8 cellular contexts compared by ENCODE assay signal in the genomic region with DNA sequence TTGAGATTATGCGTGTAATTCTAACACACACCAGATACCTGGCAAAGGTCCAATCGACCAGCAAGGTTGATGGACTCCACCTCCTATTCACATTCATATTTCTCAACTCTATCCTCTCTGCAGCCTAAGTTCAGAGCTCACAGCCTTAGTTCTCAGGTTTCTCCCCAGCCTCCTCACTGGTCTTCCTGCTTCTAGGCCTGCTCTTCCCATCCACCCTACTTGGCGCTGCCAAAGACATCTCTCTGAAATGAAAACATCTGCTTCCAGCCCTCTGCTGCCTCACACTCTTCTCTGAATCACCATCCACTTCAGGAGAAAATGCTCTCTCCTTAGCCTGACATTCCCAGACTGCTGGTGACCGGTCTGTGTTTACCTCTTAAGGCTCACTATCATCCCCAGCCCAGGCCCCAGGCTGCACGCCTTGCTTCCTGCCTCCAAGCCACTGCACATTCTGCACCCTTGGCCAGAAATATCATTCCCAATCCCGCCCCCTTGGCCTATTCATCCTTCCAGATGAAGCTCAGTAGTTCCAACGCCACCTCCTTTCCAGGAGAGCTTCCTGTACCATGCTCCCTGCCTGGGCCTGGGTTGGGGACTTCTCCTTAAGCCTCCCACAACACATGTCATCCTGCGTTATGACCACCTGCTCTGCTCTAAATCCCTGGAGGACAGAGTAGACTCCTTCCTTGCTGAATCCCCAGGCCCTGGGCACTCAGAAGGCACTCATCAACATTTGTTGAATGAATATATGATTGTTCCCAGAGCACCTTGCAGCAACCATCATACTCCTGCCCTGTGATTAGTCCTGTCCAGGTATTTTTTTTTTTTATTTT. TPM values are rescaled to one million over a fixed set of nuclear protein-coding genes. Genes with fewer than 3 reads are reported as not detected.
DNase-seq lines count a peak whose midpoint lies in the region; ATAC-seq and TF ChIP-seq lines count a peak whose summit lies in the region.

No MANE protein-coding gene starts in this region.

- no peak overlapping the region for H4K8ac ChIP-seq in mesendoderm (ENCODE audit: low read depth, low read length)

- peak overlapping the region; percentile 19 for H2BK5ac ChIP-seq in mesendoderm (ENCODE audit: low read length)

- H3K27ac ChIP-seq in AG04450 (ENCODE audit: low read depth, low read length) = peak overlapping the region; percentile 77
- no peak overlapping the region for H3K27ac ChIP-seq in HEK293 (ENCODE audit: extremely low read depth, low read depth, low read length)
- peak overlapping the region; percentile 2 for H3K27ac ChIP-seq in brain microvascular endothelial cell
- no peak overlapping the region for H3K27ac ChIP-seq in mesendoderm (ENCODE audit: low read depth, low read length)

- peaks cover 40% of the 10 kb centered on the region for H3K79me1 ChIP-seq in mesendoderm (ENCODE audit: low read length)

- H3K36me3 ChIP-seq in HEK293 (ENCODE audit: control insufficient read depth in 2 of 2, insufficient read depth in 1 of 2, low read length in 2 of 2) (no peaks in the 10 kb centered on the region), brain microvascular endothelial cell (replicated peaks) (no peaks in the 10 kb centered on the region), mesendoderm (ENCODE audit: control insufficient read depth, insufficient read depth, low read length) (no peaks in the 10 kb centered on the region)

- H2AK5ac ChIP-seq in mesendoderm (ENCODE audit: low read length) = peak overlapping the region; percentile 61

- H3K56ac ChIP-seq in mesendoderm (ENCODE audit: low read length) = peak overlapping the region; percentile 18

- H3K23ac ChIP-seq in mesendoderm (ENCODE audit: low read length) = peak overlapping the region; percentile 4

- H2BK120ac ChIP-seq in mesendoderm (ENCODE audit: low read depth, low read length) = no peak overlapping the region

- no peak for ATAC-seq in GM21786 (IDR thresholded peaks at IDR 0.05; ENCODE audit: unreplicated experiment)

- H3K18ac ChIP-seq in mesendoderm (ENCODE audit: low read length) = peak overlapping the region; percentile 19

- H3K4me3 ChIP-seq in AG04450 (ENCODE audit: low read depth, low read length) = peak overlapping the region; percentile 7; the same call in 1 of the 2 replicates
- H3K4me3 ChIP-seq in HEK293 (ENCODE audit: low read depth, low read length) = no peak overlapping the region
- no peak overlapping the region for H3K4me3 ChIP-seq in brain microvascular endothelial cell (ENCODE audit: low read depth, low read length)
- no peak overlapping the region for H3K4me3 ChIP-seq in mesendoderm (ENCODE audit: low read length)

- CTCF ChIA-PET in AG04450 (lab: Charles Lee) = interaction anchor here (0.7 to 1.4 kb wide), 3 partner anchors 37 to 99 kb away, joined by 3 read pairs; no protein-coding TSS in a partner anchor
- CTCF ChIA-PET in HEK293 (lab: Yijun Ruan, JAX) = interaction anchor here (1.3 kb wide), 2 partner anchors 14 to 36 kb away, joined by 3 to 5 read pairs; no protein-coding TSS in a partner anchor

- in situ Hi-C loops in brain microvascular endothelial cell (cut with HindIII; ENCODE audit: low pct_ligation_motif_present, low sequenced_read_pairs) = no loop called here

- H3K9ac ChIP-seq in mesendoderm (ENCODE audit: low read length) = peak overlapping the region; percentile 27

- POLR2A ChIA-PET in AG04450 (lab: Yijun Ruan, JAX) = interaction anchor here (0.5 to 1.0 kb wide), 3 partner anchors 18 to 206 kb away, joined by 6 to 7 read pairs (median 7); no protein-coding TSS in a partner anchor
- POLR2A ChIA-PET in HEK293 (lab: Yijun Ruan, JAX) = no interaction called here

- H3K9me3 ChIP-seq in AG04450 (ENCODE audit: control insufficient read depth, insufficient read depth, low read length) = no peaks in the 10 kb centered on the region
- H3K9me3 ChIP-seq in HEK293 (ENCODE audit: control insufficient read depth, insufficient read depth, low read depth, low read length) = no peaks in the 10 kb centered on the region

- DNase-seq in AG04450 (ENCODE audit: low read depth, low spot score) (peak; percentile 93), brain microvascular endothelial cell (peak; percentile 74), mesendoderm (no peak), hippocampal formation (lab: John Stamatoyannopoulos, UW) (no peak)
- no peak for DNase-seq in activated effector memory CD4-positive, alpha-beta T cell treated with Interleukin-2 at 50 U/mL for 16 hours
- DNase-seq in activated naive CD4-positive, alpha-beta T cell (lab: John Stamatoyannopoulos, UW) = no peak

- WGBS in mesendoderm (ENCODE audit: extremely low coverage, insufficient coverage, low lambda C conversion rate) = no CpG with 5 or more reads among the region's 8 CpGs

- H3K4me1 ChIP-seq in HEK293 (ENCODE audit: control insufficient read depth, insufficient read depth, low read length) (no peaks in the 10 kb centered on the region), mesendoderm (ENCODE audit: control insufficient read depth, low read depth, low read length) (peaks cover 40% of the 10 kb centered on the region)

- no peak overlapping the region for H2BK15ac ChIP-seq in mesendoderm (replicated peaks; ENCODE audit: low read depth)

- peaks cover 70% of the 10 kb centered on the region for H3K79me2 ChIP-seq in mesendoderm (ENCODE audit: control insufficient read depth, insufficient read depth, low read length)

- no peak overlapping the region for H3K4me2 ChIP-seq in mesendoderm (ENCODE audit: low read length)

- no peak overlapping the region for H4K5ac ChIP-seq in mesendoderm (ENCODE audit: low read length)

- H3K27me3 ChIP-seq in AG04450 (ENCODE audit: control insufficient read depth, insufficient read depth, low read length) (no peaks in the 10 kb centered on the region), brain microvascular endothelial cell (replicated peaks) (no peaks in the 10 kb centered on the region), mesendoderm (ENCODE audit: insufficient read depth, low read length, poor library complexity) (no peaks in the 10 kb centered on the region)

- TF ChIP-seq CTCF in AG04450 (IDR thresholded peaks at IDR 0.05; ENCODE audit: low read depth, low read length) (no peak), HEK293 (tag by site-specific recombination; IDR thresholded peaks at IDR 0.05) (no peak), brain microvascular endothelial cell (IDR thresholded peaks at IDR 0.05; ENCODE audit: low read depth, low read length, missing control alignments) (no peak)

- no peak overlapping the region for H3K4ac ChIP-seq in mesendoderm (ENCODE audit: low read depth, low read length)

TF ChIP-seq in HEK293, 187 proteins besides CTCF, POLR2A, EP300 and RAD21:
- TF ChIP-seq ZBTB17 (tag by site-specific recombination; IDR thresholded peaks at IDR 0.05) = peak; percentile 27; the same call in 1 of the 2 replicates
- no peak for TF ChIP-seq ZNF169 (tag by site-specific recombination; IDR thresholded peaks at IDR 0.05)
- TF ChIP-seq ZNF350 (tag by site-specific recombination; IDR thresholded peaks at IDR 0.05) = no peak
- TF ChIP-seq TRIM28 (IDR thresholded peaks at IDR 0.05; ENCODE audit: borderline replicate concordance, low read length) = no peak
- TF ChIP-seq ATF2 (tag by site-specific recombination; IDR thresholded peaks at IDR 0.05; ENCODE audit: low read depth) = no peak
- TF ChIP-seq BCL6B (tag by site-specific recombination; IDR thresholded peaks at IDR 0.05) = no peak
- TF ChIP-seq ZNF623 (tag by site-specific recombination; IDR thresholded peaks at IDR 0.05) = no peak
- no peak for TF ChIP-seq GLIS2 (tag by site-specific recombination; IDR thresholded peaks at IDR 0.05)
- TF ChIP-seq MZF1 (tag by site-specific recombination; IDR thresholded peaks at IDR 0.05; ENCODE audit: borderline replicate concordance) = peak; percentile 68; the same call in 1 of the 2 replicates
TF ChIP-seq in HEK293: peak in this region for 2.

RNA-seq across cellular contexts. Expression of gene ARRB1, which starts 3.5 kb away (rescaled TPM):
- 36.9 and 43.8 TPM in 2 replicates for polyA plus RNA-seq in AG04450 (2011; rRNA removed)
- 91.5 and 108 TPM in 2 replicates for polyA minus RNA-seq in AG04450 (2011; rRNA and poly(A)+ RNA removed)
- polyA plus RNA-seq in mesendoderm (2013, experiment 1 of 2) = 42.6 TPM
- 43.2 TPM for polyA plus RNA-seq in mesendoderm (2013, experiment 2 of 2)

RNA-seq across cellular contexts. Expression of gene RPS3, which starts 51.3 kb away (rescaled TPM):
- polyA plus RNA-seq in AG04450 (2011; rRNA removed) = 2,915 and 3,250 TPM in 2 replicates
- polyA minus RNA-seq in AG04450 (2011; rRNA and poly(A)+ RNA removed) = 1,083 and 1,197 TPM in 2 replicates
- 6,635 TPM for polyA plus RNA-seq in mesendoderm (2013, experiment 1 of 2)
- polyA plus RNA-seq in mesendoderm (2013, experiment 2 of 2) = 6,755 TPM

Comparison
In these comparisons a context has a peak if more than half of its experiments do, and no peak if none do; other contexts are left out.
1. DNase-seq: peak in AG04450 (single experiment) and brain microvascular endothelial cell (single experiment); none in mesendoderm (single experiment), activated effector memory CD4-positive, alpha-beta T cell treated with Interleukin-2 at 50 U/mL for 16 hours (single experiment), hippocampal formation (0 of 2) and activated naive CD4-positive, alpha-beta T cell (0 of 4).
2. H3K27ac ChIP-seq: peak in AG04450 (single experiment) and brain microvascular endothelial cell (single experiment); none in HEK293 (single experiment) and mesendoderm (single experiment).